In the genomic region with DNA sequence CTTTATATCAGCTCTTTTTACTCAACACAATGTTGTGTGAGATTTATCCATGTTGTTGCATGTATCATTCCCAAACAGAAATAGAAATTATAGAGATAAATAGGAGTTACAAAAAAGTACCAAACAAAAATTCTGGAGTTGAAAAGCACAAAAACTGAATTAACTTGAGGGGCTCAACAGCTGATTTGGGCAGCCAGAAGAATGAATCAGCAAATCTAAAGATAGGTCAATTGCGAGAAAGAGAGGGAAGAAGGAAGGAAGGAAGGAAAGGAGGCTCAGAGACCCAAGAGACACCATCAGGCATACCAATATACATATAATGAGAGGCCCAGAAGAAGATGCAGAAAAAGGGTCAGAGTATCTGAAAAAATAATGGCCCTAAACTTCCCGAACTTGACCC, we compare ENCODE assay signal across 30 cellular contexts.
DNase-seq lines count a peak whose midpoint lies in the region; ATAC-seq, FAIRE-seq and TF ChIP-seq lines count a peak whose summit lies in the region.
"Had no signal": no experiment of that assay in that cellular context is flagged by ENCODE, and none has a peak within 500 bp of the region (broad histone marks: within the 10 kb centered on the region; RNA-seq: fewer than 3 reads in every experiment).

No MANE protein-coding gene starts in this region.

- no peaks in the 10 kb centered on the region for H3K9me1 ChIP-seq in K562 (ENCODE audit: control insufficient read depth, insufficient read depth, low read length)

- H3K36me3 ChIP-seq in CD4-positive, CD25-positive, alpha-beta regulatory T cell (ENCODE audit: control insufficient read depth, insufficient read depth, low read length), result no peaks in the 10 kb centered on the region
- H3K36me3 ChIP-seq in Karpas-422 (ENCODE audit: insufficient read depth, low read length) (no peaks in the 10 kb centered on the region), K562 (ENCODE audit: control insufficient read depth, insufficient read depth, low read length) (no peaks in the 10 kb centered on the region; the same call in 2 of the 3 replicates)
- H3K36me3 ChIP-seq: breast epithelium, colonic mucosa, SJSA1, thoracic aorta, uterus had no signal

- no peak for TF ChIP-seq EP300 in K562 (IDR thresholded peaks at IDR 0.05; ENCODE audit: low read length)

- POLR2A ChIA-PET in K562 (lab: Yijun Ruan, JAX), result interaction anchor here (1.4 kb wide), 1 partner anchor 16 kb away, joined by 3 read pairs; no protein-coding TSS in a partner anchor
- POLR2A ChIA-PET in naive thymus-derived CD8-positive, alpha-beta T cell (lab: Charles Lee), result no interaction called here

- peaks cover 58% of the 10 kb centered on the region for H3K79me2 ChIP-seq in Karpas-422 (ENCODE audit: low read length)
- peaks cover 12% of the 10 kb centered on the region for H3K79me2 ChIP-seq in K562 (ENCODE audit: control insufficient read depth, insufficient read depth, low read length)

- H3K4me2 ChIP-seq in Karpas-422 (ENCODE audit: low read depth, low read length, poor library complexity, severe bottlenecking) (no peak overlapping the region), K562 (ENCODE audit: insufficient read depth, low read length) (no peak overlapping the region)
- H3K4me2 ChIP-seq: GM23338 had no signal

- FAIRE-seq in K562 (lab: Jason Lieb, UNC), result no peak
- FAIRE-seq: frontal cortex had no signal

- peaks cover 23 to 34% (median 28%) of the 10 kb centered on the region in 4 donors for H3K4me1 Mint-ChIP-seq in CD4-positive, CD25-positive, alpha-beta regulatory T cell
- peaks cover 1 to 18% (median 11%) of the 10 kb centered on the region in 4 donors for H3K4me1 Mint-ChIP-seq in naive thymus-derived CD8-positive, alpha-beta T cell
- H3K4me1 Mint-ChIP-seq: GM23338 had no signal

- no peaks in the 10 kb centered on the region for H3K27me3 ChIP-seq in CD4-positive, CD25-positive, alpha-beta regulatory T cell (ENCODE audit: control insufficient read depth, insufficient read depth, low read length)
- H3K27me3 ChIP-seq in Karpas-422 (ENCODE audit: low read length), result no peaks in the 10 kb centered on the region
- H3K27me3 ChIP-seq in K562 (ENCODE audit: control insufficient read depth in 2 of 2, insufficient read depth in 2 of 2, low read length in 2 of 2), result no peaks in the 10 kb centered on the region
- H3K27me3 ChIP-seq: breast epithelium, colonic mucosa, esophagus squamous epithelium, SJSA1, uterus had no signal

- no peak overlapping the region for H2AFZ ChIP-seq in Karpas-422 (ENCODE audit: low read length)
- H2AFZ ChIP-seq in K562 (ENCODE audit: low read depth, low read length), result no peak overlapping the region
- H2AFZ ChIP-seq: GM23338 had no signal

- TF ChIP-seq POLR2A in K562 (conservative IDR thresholded peaks at IDR 0.05), result no peak

- intact Hi-C loops in K562 (cut with micrococcal nuclease), result no loop called here

- no peak overlapping the region for H3K4me3 ChIP-seq in CD4-positive, CD25-positive, alpha-beta regulatory T cell (ENCODE audit: low read depth, low read length)
- H3K4me3 ChIP-seq in Karpas-422 (ENCODE audit: low read length) (no peak overlapping the region), K562 (no peak overlapping the region)
- H3K4me3 ChIP-seq: breast epithelium, colonic mucosa, esophagus squamous epithelium, GM23338, psoas muscle, SJSA1, thoracic aorta, uterus had no signal

- no peak for ATAC-seq in CD4-positive, CD25-positive, alpha-beta regulatory T cell (ENCODE audit: low read depth in 2 of 2)
- no peak for ATAC-seq in K562
- no peak for ATAC-seq in naive thymus-derived CD8-positive, alpha-beta T cell
- ATAC-seq: GM23338; psoas muscle; stimulated activated naive CD8-positive, alpha-beta T cell treated with anti-CD3 and anti-CD28 coated beads, Interleukin-15, Interleukin-2, amounts not matched to agents 100 U/mL and 50 U/mL, for 24 hours had no signal

- peak overlapping the region; percentile 27 to 95 (median 62) for H3K27ac Mint-ChIP-seq in CD4-positive, CD25-positive, alpha-beta regulatory T cell
- peak overlapping the region in 9 of 10 donors; percentile 3 to 79 (median 53) for H3K27ac Mint-ChIP-seq in naive thymus-derived CD8-positive, alpha-beta T cell
- H3K27ac Mint-ChIP-seq: activated naive CD4-positive, alpha-beta T cell treated with anti-CD3 and anti-CD28 coated beads, Interleukin-2, amount 10 ng/mL, durations not matched to agents 7 days and 5 days; GM23338 had no signal

- no peaks in the 10 kb centered on the region for H3K9me3 ChIP-seq in CD4-positive, CD25-positive, alpha-beta regulatory T cell (ENCODE audit: control insufficient read depth in 2 of 2, low read length in 2 of 2)
- H3K9me3 ChIP-seq in Karpas-422 (ENCODE audit: low read length), result no peaks in the 10 kb centered on the region
- no peaks in the 10 kb centered on the region for H3K9me3 ChIP-seq in K562 (replicated peaks; ENCODE audit: control insufficient read depth, insufficient read depth, low read depth, low read length)
- H3K9me3 ChIP-seq: breast epithelium, colonic mucosa, esophagus squamous epithelium, psoas muscle, SJSA1, thoracic aorta, uterus had no signal

- TF ChIP-seq CTCF in K562 (IDR thresholded peaks at IDR 0.05 in 2 of 3, conservative IDR thresholded peaks at IDR 0.05 in 1 of 3; ENCODE audit: insufficient read depth in 2 of 3, low read depth in 1 of 3, low read length in 3 of 3), result no peak

- in situ Hi-C loops in K562 (cut with MboI), result no loop called here

- no TSS peak for BruUV-seq in K562 (replicated peaks; lab: Mats Ljungman, UMichigan)

- no peaks in the 10 kb centered on the region for H3K36me3 Mint-ChIP-seq in CD4-positive, CD25-positive, alpha-beta regulatory T cell
- H3K36me3 Mint-ChIP-seq in naive thymus-derived CD8-positive, alpha-beta T cell, result peaks cover 0 to 10% (median 0%) of the 10 kb centered on the region in 3 donors

- no peak for DNase-seq in CD4-positive, CD25-positive, alpha-beta regulatory T cell
- no peak for DNase-seq in Karpas-422
- DNase-seq in K562 (ENCODE audit: extremely low read depth in 1 of 4, low spot score in 3 of 4), result peak in 2 of 4 experiments; percentile 6 to 11
- no peak for DNase-seq in naive thymus-derived CD8-positive, alpha-beta T cell
- no peak for DNase-seq in CD1c-positive myeloid dendritic cell (ENCODE audit: extremely low spot score)
- DNase-seq in NCI-H774 (lab: John Stamatoyannopoulos, UW), result no peak
- no peak for DNase-seq in cortex of kidney (lab: John Stamatoyannopoulos, UW)
- DNase-seq: activated CD4-positive, alpha-beta T cell treated with anti-CD3 and anti-CD28 coated beads for 48 hours; activated naive CD4-positive, alpha-beta T cell treated with anti-CD3 and anti-CD28 coated beads, Interleukin-2, amount 10 ng/mL, durations not matched to agents 7 days and 5 days; activated T-cell treated with anti-CD3 and anti-CD28 coated beads, Interleukin-2, amount 50 U/mL, for 48 hours; colonic mucosa; COR-L47; DMS53; esophagus squamous epithelium; left colon; mesenchymal stem cell; NCI-H1105 treated with DMSO at 0.1 percent for 48 hours; NCI-H2029; NCI-H2227 treated with DMSO at 0.1 percent for 48 hours; NCI-H526 treated with DMSO at 0.1 percent for 48 hours; nucleus accumbens; psoas muscle; stimulated activated CD4-positive, alpha-beta T cell treated with anti-CD3 and anti-CD28 coated beads, Interleukin-15, amount 100 ng/mL, for 24 hours; stimulated activated naive CD8-positive, alpha-beta T cell treated with anti-CD3 and anti-CD28 coated beads, Interleukin-15, Interleukin-2, amounts not matched to agents 100 U/mL and 50 U/mL, for 24 hours; uterus had no signal

- peaks cover 3% of the 10 kb centered on the region for H3K4me1 ChIP-seq in CD4-positive, CD25-positive, alpha-beta regulatory T cell (ENCODE audit: control insufficient read depth, insufficient read depth, low read length, poor library complexity, severe bottlenecking)
- H3K4me1 ChIP-seq in Karpas-422 (ENCODE audit: low read length) (peaks cover 12% of the 10 kb centered on the region), K562 (replicated peaks in 1 of 2; ENCODE audit: control insufficient read depth in 2 of 2, insufficient read depth in 2 of 2, low read length in 2 of 2) (peaks cover 0 to 5% of the 10 kb centered on the region in 2 experiments; a peak in 1 of 5 replicates)
- H3K4me1 ChIP-seq: breast epithelium, colonic mucosa, esophagus squamous epithelium, SJSA1 had no signal

- H3K27me3 Mint-ChIP-seq in CD4-positive, CD25-positive, alpha-beta regulatory T cell, result no peaks in the 10 kb centered on the region
- no peaks in the 10 kb centered on the region for H3K27me3 Mint-ChIP-seq in naive thymus-derived CD8-positive, alpha-beta T cell
- H3K27me3 Mint-ChIP-seq: activated naive CD4-positive, alpha-beta T cell treated with anti-CD3 and anti-CD28 coated beads, Interleukin-2, amount 10 ng/mL, durations not matched to agents 7 days and 5 days had no signal

- H3K27ac ChIP-seq in CD4-positive, CD25-positive, alpha-beta regulatory T cell (ENCODE audit: insufficient read depth, low read length, poor library complexity, severe bottlenecking), result no peak overlapping the region
- H3K27ac ChIP-seq in Karpas-422 (ENCODE audit: low read length) (0 out of 2 replicates have a peak overlapping the region, but pooled peaks have one; percentile 2), K562 (ENCODE audit: extremely low read depth, low read depth, low read length) (no peak overlapping the region)
- H3K27ac ChIP-seq: breast epithelium, esophagus squamous epithelium, psoas muscle, SJSA1, thoracic aorta, uterus had no signal

- no peaks in the 10 kb centered on the region for H3K9me3 Mint-ChIP-seq in CD4-positive, CD25-positive, alpha-beta regulatory T cell
- no peaks in the 10 kb centered on the region for H3K9me3 Mint-ChIP-seq in naive thymus-derived CD8-positive, alpha-beta T cell
- H3K9me3 Mint-ChIP-seq: activated naive CD4-positive, alpha-beta T cell treated with anti-CD3 and anti-CD28 coated beads, Interleukin-2, amount 10 ng/mL, durations not matched to agents 7 days and 5 days had no signal

- no peak overlapping the region for H3K9ac ChIP-seq in Karpas-422 (ENCODE audit: low read length)
- no peak overlapping the region for H3K9ac ChIP-seq in K562 (ENCODE audit: insufficient read depth in 1 of 2, low read depth in 2 of 2, low read length in 2 of 2)

- 26% methylated on average over 2 of the region's 2 CpGs for WGBS in K562 (ENCODE audit: insufficient coverage, low coverage, missing lambda C conversion rate)

- H3K9me2 ChIP-seq in Karpas-422 (replicated peaks; ENCODE audit: insufficient read depth, low read length), result no peaks in the 10 kb centered on the region

- CTCF ChIA-PET in K562 (lab: Yijun Ruan, JAX; ENCODE audit: low intra/inter-chr PET ratio), result no interaction called here

- no peaks in the 10 kb centered on the region for H4K20me1 ChIP-seq in Karpas-422 (ENCODE audit: insufficient read depth, low read depth, low read length)
- no peaks in the 10 kb centered on the region for H4K20me1 ChIP-seq in K562 (replicated peaks; ENCODE audit: control insufficient read depth, insufficient read depth, low read length)

- TF ChIP-seq RAD21 in K562 (CRISPR knock-in tag; conservative IDR thresholded peaks at IDR 0.05 in 1 of 2, IDR thresholded peaks at IDR 0.05 in 1 of 2), result no peak

- no peak overlapping the region for H3K4me3 Mint-ChIP-seq in CD4-positive, CD25-positive, alpha-beta regulatory T cell
- H3K4me3 Mint-ChIP-seq in naive thymus-derived CD8-positive, alpha-beta T cell, result no peak overlapping the region
- H3K4me3 Mint-ChIP-seq: activated naive CD4-positive, alpha-beta T cell treated with anti-CD3 and anti-CD28 coated beads, Interleukin-2, amount 10 ng/mL, durations not matched to agents 7 days and 5 days; GM23338 had no signal

TF ChIP-seq in K562, 482 proteins besides CTCF, POLR2A, EP300 and RAD21 (continues in another document):
- TF ChIP-seq MAFG (tag; conservative IDR thresholded peaks at IDR 0.05), result peak; percentile 54; the same call in 1 of the 2 replicates
